1 cellular context compared by ENCODE assay signal in the genomic region with DNA sequence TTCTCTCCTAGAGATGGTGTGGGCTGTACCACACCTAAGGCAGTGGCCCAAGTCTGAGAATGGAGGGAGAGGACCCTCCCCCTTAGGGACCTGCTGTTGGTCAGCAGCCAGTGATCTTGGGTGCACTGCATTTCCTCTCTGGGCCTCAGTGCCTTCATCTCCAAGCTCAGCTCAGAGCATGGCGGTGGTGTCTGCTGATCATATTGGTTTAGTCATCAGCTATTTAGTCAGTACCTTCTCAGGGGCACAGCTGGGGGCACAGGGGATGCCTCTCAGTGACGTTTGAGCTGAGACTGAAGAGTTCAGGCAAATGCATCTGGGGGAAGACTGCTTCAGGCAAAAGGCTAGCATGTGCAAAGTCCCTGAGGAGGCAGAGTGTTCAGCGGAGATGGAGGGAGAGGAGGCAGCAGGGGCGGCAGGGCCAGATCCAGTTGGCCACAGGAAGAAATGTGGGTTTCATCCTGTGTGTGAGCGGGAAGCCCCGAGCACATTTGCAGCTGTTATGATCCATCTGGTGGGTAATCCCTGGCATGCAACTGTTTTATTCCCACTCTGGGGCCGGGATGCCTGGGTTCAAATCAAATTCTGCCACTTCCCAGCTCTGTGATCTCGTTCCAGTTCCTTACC.
TF ChIP-seq lines count a peak whose summit lies in the region.

No MANE protein-coding gene starts in this region.

TF ChIP-seq in GM23338, 12 proteins besides CTCF, POLR2A, EP300 and RAD21 (continued from another document):
- TF ChIP-seq REST (IDR thresholded peaks at IDR 0.05; ENCODE audit: unreplicated experiment) (no peak), ZNF462 (CRISPR knock-in tag; IDR thresholded peaks at IDR 0.05) (no peak), EZH2phosphoT487 (IDR thresholded peaks at IDR 0.05; ENCODE audit: unreplicated experiment) (no peak)
